8 cellular contexts compared by ENCODE assay signal in genomic region chr10:117004238-117004626, GRCh38. TPM values are rescaled to one million over a fixed set of nuclear protein-coding genes. Genes with fewer than 3 reads are reported as not detected.
DNase-seq lines count a peak whose midpoint lies in the region; ATAC-seq and TF ChIP-seq lines count a peak whose summit lies in the region.

No MANE protein-coding gene starts in this region.

- no peaks in the 10 kb centered on the region for H3K36me3 Mint-ChIP-seq in WTC11

- H3K9me3 ChIP-seq in left ventricle myocardium inferior (replicated peaks) (no peaks in the 10 kb centered on the region), smooth muscle cell (replicated peaks; ENCODE audit: low read depth) (no peaks in the 10 kb centered on the region)

- H3K4me1 ChIP-seq in left ventricle myocardium inferior (peaks cover 19% of the 10 kb centered on the region), smooth muscle cell (ENCODE audit: low read depth) (peaks cover 5% of the 10 kb centered on the region)

- H3K27ac ChIP-seq in left ventricle myocardium inferior (replicated peaks) = peak overlapping the region; percentile 62
- no peak overlapping the region for H3K27ac ChIP-seq in smooth muscle cell (ENCODE audit: low read depth)

- H3K79me2 ChIP-seq in smooth muscle cell (ENCODE audit: low read depth) = peaks cover 5% of the 10 kb centered on the region

- no peaks in the 10 kb centered on the region for H3K9me3 Mint-ChIP-seq in WTC11

- no peak overlapping the region for H3K27ac Mint-ChIP-seq in WTC11

- DNase-seq in activated CD4-positive, CD25-positive, alpha-beta regulatory T cell (lab: John Stamatoyannopoulos, UW) = no peak
- no peak for DNase-seq in WTC11 (ENCODE audit: low spot score)
- no peak for DNase-seq in left ventricle myocardium inferior
- DNase-seq in smooth muscle cell (lab: John Stamatoyannopoulos, UW; ENCODE audit: unreplicated experiment) = no peak
- DNase-seq in NCI-H524 (lab: John Stamatoyannopoulos, UW) = no peak
- no peak for DNase-seq in NCI-H2196 (lab: John Stamatoyannopoulos, UW; ENCODE audit: unreplicated experiment)

- H3K4me1 Mint-ChIP-seq in WTC11 = peaks cover 14% of the 10 kb centered on the region

- H3F3A ChIP-seq in smooth muscle cell (ENCODE audit: low read depth) = no peaks in the 10 kb centered on the region

- H3K27me3 ChIP-seq in left ventricle myocardium inferior (ENCODE audit: low read depth) (peaks cover 32% of the 10 kb centered on the region), smooth muscle cell (ENCODE audit: low read depth) (no peaks in the 10 kb centered on the region)

- TF ChIP-seq CTCF in WTC11 (IDR thresholded peaks at IDR 0.05) = no peak
- TF ChIP-seq CTCF in left ventricle myocardium inferior (IDR thresholded peaks at IDR 0.05; ENCODE audit: borderline replicate concordance) = no peak
- TF ChIP-seq CTCF in smooth muscle cell (IDR thresholded peaks at IDR 0.05; ENCODE audit: borderline replicate concordance, insufficient read depth, poor library complexity, severe bottlenecking) = no peak

- intact Hi-C loops in left ventricle myocardium inferior (cut with micrococcal nuclease) = no loop called here

- POLR2A ChIA-PET in WTC11 (lab: Charles Lee) = no interaction called here

- ATAC-seq in activated CD4-positive, CD25-positive, alpha-beta regulatory T cell treated with anti-CD3 and anti-CD28 coated beads, Interleukin-2, amount 50 U/mL, for 24 hours = peak; percentile 19 to 39
- peak; percentile 40 for ATAC-seq in HG02970 (IDR thresholded peaks at IDR 0.05; ENCODE audit: low FRiP score, unreplicated experiment)
- no peak for ATAC-seq in WTC11

- peak overlapping the region; percentile 100 for H2AFZ ChIP-seq in smooth muscle cell (ENCODE audit: low read depth)

- CTCF ChIA-PET in WTC11 (lab: Charles Lee) = interaction anchor here (0.6 to 1.9 kb wide), 11 partner anchors 8 to 216 kb away, joined by 3 to 10 read pairs (median 3); no protein-coding TSS in a partner anchor

- peak overlapping the region; percentile 87 for H3K9ac ChIP-seq in smooth muscle cell (ENCODE audit: low read depth)

- H3K4me3 ChIP-seq in left ventricle myocardium inferior (peak overlapping the region; percentile 75), smooth muscle cell (peak overlapping the region; percentile 98)

- H3K27me3 Mint-ChIP-seq in WTC11 (ENCODE audit: low read depth) = peaks cover 21% of the 10 kb centered on the region

- H3K4me3 Mint-ChIP-seq in WTC11 = peak overlapping the region; percentile 76

- H4K20me1 ChIP-seq in smooth muscle cell (ENCODE audit: low read depth) = no peaks in the 10 kb centered on the region

- peak overlapping the region; percentile 99 for H3K4me2 ChIP-seq in smooth muscle cell

- no peaks in the 10 kb centered on the region for H3K36me3 ChIP-seq in left ventricle myocardium inferior
- H3K36me3 ChIP-seq in smooth muscle cell (ENCODE audit: low read depth) = no peaks in the 10 kb centered on the region

- WGBS in smooth muscle cell (ENCODE audit: low lambda C conversion rate) = 42% methylated on average over 7 of the region's 7 CpGs

TF ChIP-seq in WTC11, 78 proteins besides CTCF, POLR2A, EP300 and RAD21:
- TF ChIP-seq, protein P1, sequence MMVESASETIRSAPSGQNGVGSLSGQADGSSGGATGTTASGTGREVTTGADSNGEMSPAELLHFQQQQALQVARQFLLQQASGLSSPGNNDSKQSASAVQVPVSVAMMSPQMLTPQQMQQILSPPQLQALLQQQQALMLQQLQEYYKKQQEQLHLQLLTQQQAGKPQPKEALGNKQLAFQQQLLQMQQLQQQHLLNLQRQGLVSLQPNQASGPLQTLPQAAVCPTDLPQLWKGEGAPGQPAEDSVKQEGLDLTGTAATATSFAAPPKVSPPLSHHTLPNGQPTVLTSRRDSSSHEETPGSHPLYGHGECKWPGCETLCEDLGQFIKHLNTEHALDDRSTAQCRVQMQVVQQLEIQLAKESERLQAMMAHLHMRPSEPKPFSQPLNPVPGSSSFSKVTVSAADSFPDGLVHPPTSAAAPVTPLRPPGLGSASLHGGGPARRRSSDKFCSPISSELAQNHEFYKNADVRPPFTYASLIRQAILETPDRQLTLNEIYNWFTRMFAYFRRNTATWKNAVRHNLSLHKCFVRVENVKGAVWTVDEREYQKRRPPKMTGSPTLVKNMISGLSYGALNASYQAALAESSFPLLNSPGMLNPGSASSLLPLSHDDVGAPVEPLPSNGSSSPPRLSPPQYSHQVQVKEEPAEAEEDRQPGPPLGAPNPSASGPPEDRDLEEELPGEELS (CRISPR knock-in tag; IDR thresholded peaks at IDR 0.05) = no peak
- no peak for TF ChIP-seq GRHL2 (CRISPR knock-in tag; IDR thresholded peaks at IDR 0.05; ENCODE audit: insufficient replicate concordance, severe bottlenecking)
- TF ChIP-seq MLX (CRISPR knock-in tag; IDR thresholded peaks at IDR 0.05) = no peak
- no peak for TF ChIP-seq NFYB (CRISPR knock-in tag; conservative IDR thresholded peaks at IDR 0.05; ENCODE audit: low read depth)
- no peak for TF ChIP-seq ZNF263 (CRISPR knock-in tag; IDR thresholded peaks at IDR 0.05; ENCODE audit: low read depth)
- no peak for TF ChIP-seq TEAD4 (CRISPR knock-in tag; IDR thresholded peaks at IDR 0.05)
- TF ChIP-seq PRRX2 (CRISPR knock-in tag; IDR thresholded peaks at IDR 0.05) = no peak
- TF ChIP-seq, protein P2, sequence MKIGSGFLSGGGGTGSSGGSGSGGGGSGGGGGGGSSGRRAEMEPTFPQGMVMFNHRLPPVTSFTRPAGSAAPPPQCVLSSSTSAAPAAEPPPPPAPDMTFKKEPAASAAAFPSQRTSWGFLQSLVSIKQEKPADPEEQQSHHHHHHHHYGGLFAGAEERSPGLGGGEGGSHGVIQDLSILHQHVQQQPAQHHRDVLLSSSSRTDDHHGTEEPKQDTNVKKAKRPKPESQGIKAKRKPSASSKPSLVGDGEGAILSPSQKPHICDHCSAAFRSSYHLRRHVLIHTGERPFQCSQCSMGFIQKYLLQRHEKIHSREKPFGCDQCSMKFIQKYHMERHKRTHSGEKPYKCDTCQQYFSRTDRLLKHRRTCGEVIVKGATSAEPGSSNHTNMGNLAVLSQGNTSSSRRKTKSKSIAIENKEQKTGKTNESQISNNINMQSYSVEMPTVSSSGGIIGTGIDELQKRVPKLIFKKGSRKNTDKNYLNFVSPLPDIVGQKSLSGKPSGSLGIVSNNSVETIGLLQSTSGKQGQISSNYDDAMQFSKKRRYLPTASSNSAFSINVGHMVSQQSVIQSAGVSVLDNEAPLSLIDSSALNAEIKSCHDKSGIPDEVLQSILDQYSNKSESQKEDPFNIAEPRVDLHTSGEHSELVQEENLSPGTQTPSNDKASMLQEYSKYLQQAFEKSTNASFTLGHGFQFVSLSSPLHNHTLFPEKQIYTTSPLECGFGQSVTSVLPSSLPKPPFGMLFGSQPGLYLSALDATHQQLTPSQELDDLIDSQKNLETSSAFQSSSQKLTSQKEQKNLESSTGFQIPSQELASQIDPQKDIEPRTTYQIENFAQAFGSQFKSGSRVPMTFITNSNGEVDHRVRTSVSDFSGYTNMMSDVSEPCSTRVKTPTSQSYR (CRISPR knock-in tag; IDR thresholded peaks at IDR 0.05) = no peak

RNA-seq across cellular contexts. Expression of gene SHTN1, which starts 0.8 kb away (rescaled TPM):
- 9.9 to 11.2 TPM (median 11.0 TPM) in 3 replicates for total RNA-seq in WTC11 (2021)
- 2.0 TPM for total RNA-seq in left ventricle myocardium inferior
- total RNA-seq in smooth muscle cell = 4.8 and 39.2 TPM in 2 replicates
- 1.3 and 4.4 TPM in 2 replicates for polyA plus RNA-seq in smooth muscle cell
